In genomic region chr1:25771246-25772114, GRCh38 we compare ENCODE assay signal across 1 cellular context.
TF ChIP-seq lines count a peak whose summit lies in the region.

No MANE protein-coding gene starts in this region.

TF ChIP-seq in K562, 482 proteins besides CTCF, POLR2A, EP300 and RAD21 (continued from another document):
- TF ChIP-seq FOXP4 (CRISPR knock-in tag; IDR thresholded peaks at IDR 0.05; ENCODE audit: borderline replicate concordance): no peak
- no peak for TF ChIP-seq BMI1 (IDR thresholded peaks at IDR 0.05; ENCODE audit: low read length)
- TF ChIP-seq MAZ (CRISPR knock-in tag; conservative IDR thresholded peaks at IDR 0.05 in 1 of 2, IDR thresholded peaks at IDR 0.05 in 1 of 2): no peak
- TF ChIP-seq ZNF551 (CRISPR knock-in tag; IDR thresholded peaks at IDR 0.05): no peak
- no peak for TF ChIP-seq MCM3 (IDR thresholded peaks at IDR 0.05)
- no peak for TF ChIP-seq ZNF507 (tag; conservative IDR thresholded peaks at IDR 0.05)
- TF ChIP-seq NRF1 (conservative IDR thresholded peaks at IDR 0.05 in 1 of 2, IDR thresholded peaks at IDR 0.05 in 1 of 2): 0 out of 4 replicates have a peak, but pooled peaks of 1 of the 2 experiments have one; percentile 19
- no peak for TF ChIP-seq KLF10 (CRISPR knock-in tag; IDR thresholded peaks at IDR 0.05)
